Comparison of ENCODE assay signal across 22 cellular contexts in the genomic region with DNA sequence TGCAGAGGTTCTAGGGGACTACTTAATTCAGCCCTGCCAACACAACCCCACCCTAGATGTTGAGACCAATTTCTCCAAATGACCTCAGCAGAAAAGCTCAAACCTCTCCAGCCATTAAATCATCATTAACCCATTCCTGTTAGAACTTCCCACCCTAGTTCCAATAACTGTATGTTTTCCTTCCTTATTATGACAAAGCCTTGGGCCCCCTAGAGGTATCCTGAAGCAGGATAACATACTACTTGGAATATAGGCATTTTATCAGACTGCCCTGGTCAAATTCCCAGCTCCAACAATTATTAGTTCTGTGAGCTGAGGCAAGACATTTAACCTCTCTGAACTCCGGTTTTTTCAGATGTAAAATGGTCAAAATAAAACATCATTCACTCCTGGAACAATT.
A peak's percentile ranks its signal among the peaks of the same experiment; 100 is the strongest.
DNase-seq lines count a peak whose midpoint lies in the region; ATAC-seq and TF ChIP-seq lines count a peak whose summit lies in the region.
"Had no signal": no experiment of that assay in that cellular context is flagged by ENCODE, and none has a peak within 500 bp of the region (broad histone marks: within the 10 kb centered on the region; RNA-seq: fewer than 3 reads in every experiment).

No MANE protein-coding gene starts in this region.

- TF ChIP-seq POLR2A in breast epithelium (IDR thresholded peaks at IDR 0.05), result no peak

- DNase-seq in mammary epithelial cell (no peak), breast epithelium (ENCODE audit: low spot score in 2 of 2) (no peak), NCI-H69 (lab: John Stamatoyannopoulos, UW) (peak; percentile 40), fibroblast of mammary gland (ENCODE audit: low read depth) (no peak), dedifferentiated amniotic fluid mesenchymal stem cell (ENCODE audit: extremely low spot score) (no peak)
- no peak for DNase-seq in activated naive CD4-positive, alpha-beta T cell treated with anti-CD3 and anti-CD28 coated beads, Interleukin-2, amount 50 U/mL, for 16 hours
- no peak for DNase-seq in activated naive CD4-positive, alpha-beta T cell treated with Interleukin-2 at 50 U/mL for 16 hours
- DNase-seq: activated CD4-positive, alpha-beta T cell treated with anti-CD3 and anti-CD28 coated beads for 4 hours; activated T-cell treated with anti-CD3 and anti-CD28 coated beads, Interleukin-2, amount 50 U/mL, for 4 hours; adrenal gland; C1 segment of cervical spinal cord; cortex of kidney; left cardiac atrium; MM.1S; NCI-H1436; NCI-H510A treated with DMSO at 0.1 percent for 48 hours; NK-92 treated with Interleukin-12 subunit alpha and Interleukin-12 subunit beta, amount 100 ng/mL, for 24 hours; psoas muscle; SJCRH30; upper lobe of left lung had no signal

- WGBS in mammary epithelial cell (ENCODE audit: low coverage, missing lambda C conversion rate), result 11% methylated on average over 1 of the region's 1 CpG

- H3K4me2 ChIP-seq in mammary epithelial cell (ENCODE audit: insufficient read depth, low read depth, low read length), result no peak overlapping the region
- H3K4me2 ChIP-seq: A549 had no signal

- TF ChIP-seq CTCF in mammary epithelial cell (conservative IDR thresholded peaks at IDR 0.05 in 1 of 2, IDR thresholded peaks at IDR 0.05 in 1 of 2; ENCODE audit: extremely low read depth in 1 of 2, insufficient read depth in 1 of 2, low read depth in 1 of 2, low read length in 2 of 2) (peak; percentile 17 to 21), breast epithelium (IDR thresholded peaks at IDR 0.05) (no peak), fibroblast of mammary gland (conservative IDR thresholded peaks at IDR 0.05; ENCODE audit: control insufficient read depth, insufficient read depth, low read depth, low read length) (peak; percentile 26)

- BruUV-seq in mammary epithelial cell (replicated peaks; lab: Mats Ljungman, UMichigan), result no TSS peak

- no peaks in the 10 kb centered on the region for H3K36me3 ChIP-seq in mammary epithelial cell (ENCODE audit: insufficient read depth, low read length)
- no peaks in the 10 kb centered on the region for H3K36me3 ChIP-seq in breast epithelium
- H3K36me3 ChIP-seq: adrenal gland, SJCRH30, upper lobe of left lung had no signal

- no peaks in the 10 kb centered on the region for H3K27me3 ChIP-seq in mammary epithelial cell (ENCODE audit: insufficient read depth, low read length)
- no peaks in the 10 kb centered on the region for H3K27me3 ChIP-seq in breast epithelium
- H3K27me3 ChIP-seq: adrenal gland, SJCRH30, upper lobe of left lung had no signal

- H3K79me2 ChIP-seq in mammary epithelial cell (ENCODE audit: insufficient read depth, low read length), result no peaks in the 10 kb centered on the region

- CTCF ChIA-PET in mammary epithelial cell (lab: Charles Lee; ENCODE audit: low non-redundant PET), result interaction anchor here (0.6 kb wide), 1 partner anchor 600 kb away, joined by 8 read pairs; no protein-coding TSS in a partner anchor

- no peaks in the 10 kb centered on the region for H4K20me1 ChIP-seq in mammary epithelial cell (ENCODE audit: insufficient read depth, low read length)

- H3K4me1 ChIP-seq in mammary epithelial cell (ENCODE audit: insufficient read depth, low read length), result no peaks in the 10 kb centered on the region
- H3K4me1 ChIP-seq in breast epithelium, result no peaks in the 10 kb centered on the region
- H3K4me1 ChIP-seq: A549, adrenal gland, psoas muscle, SJCRH30, upper lobe of left lung had no signal

- in situ Hi-C loops in mammary epithelial cell (cut with MboI; ENCODE audit: low sequenced_read_pairs in 2 of 2), result no loop called here

- H3K9ac ChIP-seq in mammary epithelial cell (ENCODE audit: insufficient read depth, low read length), result no peak overlapping the region

- intact Hi-C loops in mammary epithelial cell (cut with micrococcal nuclease), result no loop called here
- intact Hi-C loops in breast epithelium (cut with DNase I; ENCODE audit: low total_unique reads), result no loop called here

- H3K9me3 ChIP-seq in mammary epithelial cell (replicated peaks; ENCODE audit: insufficient read depth, low read length) (no peaks in the 10 kb centered on the region), breast epithelium (no peaks in the 10 kb centered on the region)
- H3K9me3 ChIP-seq: A549, adrenal gland, psoas muscle, SJCRH30, upper lobe of left lung had no signal

- dilution Hi-C loops in mammary epithelial cell (cut with HindIII; ENCODE audit: low sequenced_read_pairs), result no loop called here

- no peak for ATAC-seq in GM21529 (IDR thresholded peaks at IDR 0.05; ENCODE audit: unreplicated experiment)
- ATAC-seq: A549; activated T-cell treated with anti-CD3 and anti-CD28 coated beads, Interleukin-2, amount 50 U/mL, for 4 hours; left cardiac atrium; psoas muscle had no signal

- H3K27ac ChIP-seq in mammary epithelial cell (ENCODE audit: insufficient read depth, low read depth, low read length) (no peak overlapping the region), breast epithelium (no peak overlapping the region)
- H3K27ac ChIP-seq: A549, adrenal gland, psoas muscle, SJCRH30, upper lobe of left lung had no signal

- H3K4me3 ChIP-seq in mammary epithelial cell (replicated peaks in 1 of 3; ENCODE audit: insufficient read depth in 1 of 3, low read depth in 2 of 3, low read length in 3 of 3) (no peak overlapping the region), breast epithelium (no peak overlapping the region), fibroblast of mammary gland (ENCODE audit: control insufficient read depth, low read depth, low read length) (no peak overlapping the region)
- H3K4me3 ChIP-seq: A549, adrenal gland, psoas muscle, SJCRH30, upper lobe of left lung had no signal

- no peak overlapping the region for H2AFZ ChIP-seq in mammary epithelial cell (ENCODE audit: low read depth, low read length)

Comparison
In these comparisons a context has a peak if more than half of its experiments do, and no peak if none do; other contexts are left out.
1. CTCF ChIP-seq: peak in mammary epithelial cell (2 of 2) and fibroblast of mammary gland (single experiment); none in breast epithelium (0 of 3).